In genomic region chr5:53480474-53481353, GRCh38 we compare ENCODE assay signal across 8 cellular contexts. TPM values are rescaled to one million over a fixed set of nuclear protein-coding genes. Genes with fewer than 3 reads are reported as not detected.
A peak's percentile ranks its signal among the peaks of the same experiment; 100 is the strongest.
DNase-seq lines count a peak whose midpoint lies in the region; ATAC-seq and TF ChIP-seq lines count a peak whose summit lies in the region.

FST (plus strand) TSS chr5:53480629; CDS start chr5:53480792, 163 bp downstream.

- H3K27me3 Mint-ChIP-seq in activated CD4-positive, alpha-beta T cell treated with anti-CD3 and anti-CD28 coated beads for 36 hours, result peaks cover 48% of the 10 kb centered on the region

- no peak for TF ChIP-seq POLR2A in uterus (IDR thresholded peaks at IDR 0.05)

- peak; percentile 29 for DNase-seq in activated CD4-positive, alpha-beta T cell treated with anti-CD3 and anti-CD28 coated beads for 36 hours
- no peak for DNase-seq in activated CD4-positive, alpha-beta T cell treated with anti-CD3 and anti-CD28 coated beads for 1 hour
- peak; percentile 41 to 44 for DNase-seq in SJSA1 (ENCODE audit: low read depth in 1 of 2, low spot score in 2 of 2)
- DNase-seq in mucosa of descending colon, result peak in 2 of 3 donors; percentile 7 to 39
- peak; percentile 15 for DNase-seq in uterus
- DNase-seq in NK-92 treated with Interleukin-12 subunit alpha and Interleukin-12 subunit beta, amount 100 ng/mL, for 24 hours (lab: John Stamatoyannopoulos, UW), result no peak
- DNase-seq in HK-2 (ENCODE audit: unreplicated experiment), result no peak

- no peaks in the 10 kb centered on the region for H3K9me3 ChIP-seq in SJSA1 (replicated peaks)
- no peaks in the 10 kb centered on the region for H3K9me3 ChIP-seq in endocrine pancreas (ENCODE audit: control insufficient read depth, low read length)
- H3K9me3 ChIP-seq in mucosa of descending colon, result no peaks in the 10 kb centered on the region
- H3K9me3 ChIP-seq in uterus, result no peaks in the 10 kb centered on the region

- ATAC-seq in activated CD4-positive, alpha-beta T cell treated with anti-CD3 and anti-CD28 coated beads for 36 hours, result no peak
- peak; percentile 40 for ATAC-seq in mucosa of descending colon

- TF ChIP-seq CTCF in mucosa of descending colon (IDR thresholded peaks at IDR 0.05), result no peak
- TF ChIP-seq CTCF in uterus (IDR thresholded peaks at IDR 0.05), result no peak

- H3K4me1 ChIP-seq in SJSA1 (replicated peaks) (peaks cover 8% of the 10 kb centered on the region; the same call in 1 of the 2 replicates), endocrine pancreas (ENCODE audit: control insufficient read depth, insufficient read depth, low read length) (peaks cover 8% of the 10 kb centered on the region), mucosa of descending colon (ENCODE audit: low read depth) (peaks cover 25% of the 10 kb centered on the region), uterus (no peaks in the 10 kb centered on the region)

- H3K36me3 Mint-ChIP-seq in activated CD4-positive, alpha-beta T cell treated with anti-CD3 and anti-CD28 coated beads for 36 hours (ENCODE audit: low read depth), result no peaks in the 10 kb centered on the region

- no peaks in the 10 kb centered on the region for H3K9me3 Mint-ChIP-seq in activated CD4-positive, alpha-beta T cell treated with anti-CD3 and anti-CD28 coated beads for 36 hours (ENCODE audit: low read depth)

- POLR2A ChIA-PET in activated CD4-positive, alpha-beta T cell treated with anti-CD3 and anti-CD28 coated beads for 36 hours (lab: Charles Lee), result no interaction called here

- H3K4me3 ChIP-seq in SJSA1, result peak within 1 kb of the TSS; percentile 64
- H3K4me3 ChIP-seq in endocrine pancreas (ENCODE audit: control insufficient read depth, insufficient read depth, low read length), result peak within 1 kb of the TSS; percentile 88
- no peak within 1 kb of the TSS for H3K4me3 ChIP-seq in mucosa of descending colon
- H3K4me3 ChIP-seq in uterus, result peak within 1 kb of the TSS; percentile 55 to 65

- CTCF ChIA-PET in activated CD4-positive, alpha-beta T cell treated with anti-CD3 and anti-CD28 coated beads for 36 hours (lab: Charles Lee), result interaction anchor here (0.7 to 1.7 kb wide), 4 partner anchors 12 to 1679 kb away, joined by 3 to 5 read pairs (median 3); partner anchors contain the start of gene GPX8

- H3K4me1 Mint-ChIP-seq in activated CD4-positive, alpha-beta T cell treated with anti-CD3 and anti-CD28 coated beads for 36 hours, result peaks cover 37% of the 10 kb centered on the region

- peak within 1 kb of the TSS; percentile 6 for H3K27ac Mint-ChIP-seq in activated CD4-positive, alpha-beta T cell treated with anti-CD3 and anti-CD28 coated beads for 36 hours

- H3K9ac ChIP-seq in endocrine pancreas (ENCODE audit: control insufficient read depth, insufficient read depth, low read length), result peak within 1 kb of the TSS; percentile 51

- peak within 1 kb of the TSS; percentile 79 for H3K4me3 Mint-ChIP-seq in activated CD4-positive, alpha-beta T cell treated with anti-CD3 and anti-CD28 coated beads for 36 hours

- intact Hi-C loops in activated CD4-positive, alpha-beta T cell treated with anti-CD3 and anti-CD28 coated beads for 36 hours (cut with DNase I, micrococcal nuclease), result loop anchor here in 1 of 2 experiments (5.0 kb wide), 2 partner anchors 82 to 178 kb away; partner anchors contain the start of gene NDUFS4
- intact Hi-C loops in mucosa of descending colon (cut with DNase I, micrococcal nuclease) (loop anchor here in 1 of 2 donors (10.0 kb wide), 1 partner anchor 84 kb away; the partner anchor contains the start of gene NDUFS4), uterus (cut with DNase I; ENCODE audit: low total_unique reads) (no loop called here)

- H3K27me3 ChIP-seq in SJSA1 (replicated peaks) (no peaks in the 10 kb centered on the region), endocrine pancreas (ENCODE audit: control insufficient read depth, insufficient read depth, low read length) (no peaks in the 10 kb centered on the region), uterus (no peaks in the 10 kb centered on the region)

- no peaks in the 10 kb centered on the region for H3K36me3 ChIP-seq in SJSA1
- H3K36me3 ChIP-seq in endocrine pancreas (ENCODE audit: control insufficient read depth, insufficient read depth, low read length), result no peaks in the 10 kb centered on the region
- no peaks in the 10 kb centered on the region for H3K36me3 ChIP-seq in mucosa of descending colon (ENCODE audit: low read depth)
- H3K36me3 ChIP-seq in uterus, result no peaks in the 10 kb centered on the region

- H3K27ac ChIP-seq in SJSA1 (no peak within 1 kb of the TSS; the same call in 1 of the 2 replicates), uterus (peak within 1 kb of the TSS; percentile 40 to 74)

RNA-seq across cellular contexts. Expression of gene FST, which starts in this region (rescaled TPM):
- total RNA-seq in activated CD4-positive, alpha-beta T cell treated with anti-CD3 and anti-CD28 coated beads for 36 hours, result under 1 TPM; 0.43 to 0.54 TPM
- 7.3 and 11.5 TPM in 2 replicates for total RNA-seq in SJSA1 (2014; rRNA removed; shearing (Covaris generic))
- 10 to 100 TPM in 1 of 3 donors, 1 to 10 TPM in 1, under 1 TPM in 1; 0.81 to 11.5 (median 2.8) TPM for total RNA-seq in mucosa of descending colon
- total RNA-seq in uterus, result 1 to 10 TPM in 3 of 4 donors, under 1 TPM in 1; 0.51 to 10.0 (median 6.8) TPM

Comparison
In these comparisons a context has a peak if more than half of its experiments do, and no peak if none do; other contexts are left out.
1. Peak in DNase-seq in activated CD4-positive, alpha-beta T cell treated with anti-CD3 and anti-CD28 coated beads for 36 hours; RNA of the gene not detected or under 1 TPM.
2. DNase-seq: peak in SJSA1 (2 of 2), mucosa of descending colon (2 of 3) and uterus (2 of 2); none in activated CD4-positive, alpha-beta T cell treated with anti-CD3 and anti-CD28 coated beads for 1 hour (single experiment), NK-92 treated with Interleukin-12 subunit alpha and Interleukin-12 subunit beta, amount 100 ng/mL, for 24 hours (single experiment) and HK-2 (single experiment).